ENCODE assay signal across 15 cellular contexts in the genomic region with DNA sequence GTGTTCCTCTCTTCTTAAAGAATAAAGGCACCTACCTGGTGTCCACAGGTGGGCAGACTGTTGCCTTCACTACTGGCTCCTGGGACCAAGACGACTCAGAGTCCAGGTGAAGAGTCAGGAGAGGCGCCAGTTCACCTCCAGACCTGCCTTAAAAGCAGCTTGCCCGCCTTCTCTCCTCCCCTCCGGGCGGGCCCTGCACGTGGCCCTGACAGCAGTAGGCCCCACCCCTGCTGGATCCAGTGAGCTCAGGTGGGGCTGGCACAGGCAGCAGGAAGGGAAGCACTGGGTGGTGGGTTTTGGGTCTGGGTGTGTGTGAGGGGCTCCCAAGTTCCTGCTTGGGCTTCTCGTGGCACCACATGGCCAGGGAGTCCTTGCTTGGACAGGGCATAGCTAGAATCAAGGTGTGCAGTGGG. TPM values are rescaled to one million over a fixed set of nuclear protein-coding genes. Genes with fewer than 3 reads are reported as not detected.
DNase-seq lines count a peak whose midpoint lies in the region; ATAC-seq and TF ChIP-seq lines count a peak whose summit lies in the region.
"Had no signal": no experiment of that assay in that cellular context is flagged by ENCODE, and none has a peak within 500 bp of the region (broad histone marks: within the 10 kb centered on the region; RNA-seq: fewer than 3 reads in every experiment).

A gene with protein sequence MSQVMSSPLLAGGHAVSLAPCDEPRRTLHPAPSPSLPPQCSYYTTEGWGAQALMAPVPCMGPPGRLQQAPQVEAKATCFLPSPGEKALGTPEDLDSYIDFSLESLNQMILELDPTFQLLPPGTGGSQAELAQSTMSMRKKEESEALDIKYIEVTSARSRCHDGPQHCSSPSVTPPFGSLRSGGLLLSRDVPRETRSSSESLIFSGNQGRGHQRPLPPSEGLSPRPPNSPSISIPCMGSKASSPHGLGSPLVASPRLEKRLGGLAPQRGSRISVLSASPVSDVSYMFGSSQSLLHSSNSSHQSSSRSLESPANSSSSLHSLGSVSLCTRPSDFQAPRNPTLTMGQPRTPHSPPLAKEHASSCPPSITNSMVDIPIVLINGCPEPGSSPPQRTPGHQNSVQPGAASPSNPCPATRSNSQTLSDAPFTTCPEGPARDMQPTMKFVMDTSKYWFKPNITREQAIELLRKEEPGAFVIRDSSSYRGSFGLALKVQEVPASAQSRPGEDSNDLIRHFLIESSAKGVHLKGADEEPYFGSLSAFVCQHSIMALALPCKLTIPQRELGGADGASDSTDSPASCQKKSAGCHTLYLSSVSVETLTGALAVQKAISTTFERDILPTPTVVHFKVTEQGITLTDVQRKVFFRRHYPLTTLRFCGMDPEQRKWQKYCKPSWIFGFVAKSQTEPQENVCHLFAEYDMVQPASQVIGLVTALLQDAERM (minus strand): TSS at position 125 of the 413 bp plus-strand sequence. CDS start 5,198 bp downstream, outside the sequence.

- TF ChIP-seq POLR2A in vagina (IDR thresholded peaks at IDR 0.05) (peak in 1 of 2 donors; percentile 44), esophagus muscularis mucosa (IDR thresholded peaks at IDR 0.05; ENCODE audit: low read depth) (no peak)

- peak within 1 kb of the TSS; percentile 68 for H3K4me2 ChIP-seq in mammary epithelial cell (ENCODE audit: insufficient read depth, low read depth, low read length)

- dilution Hi-C loops in mammary epithelial cell (cut with HindIII; ENCODE audit: low sequenced_read_pairs) = no loop called here

- no peaks in the 10 kb centered on the region for H3K9me3 Mint-ChIP-seq in activated naive CD8-positive, alpha-beta T cell treated with anti-CD3 and anti-CD28 coated beads, Interleukin-2, amount 10 ng/mL, durations not matched to agents 7 days and 5 days
- no peaks in the 10 kb centered on the region for H3K9me3 Mint-ChIP-seq in activated naive CD8-positive, alpha-beta T cell treated with anti-CD3 and anti-CD28 coated beads for 36 hours
- H3K9me3 Mint-ChIP-seq: natural killer cell treated with Interleukin-12 subunit alpha and Interleukin-12 subunit beta and Interleukin-15 and Interleukin-18, amount 100 ng/mL, for 72 hours had no signal

- 3% methylated on average over 6 of the region's 7 CpGs for WGBS in mammary epithelial cell (ENCODE audit: low coverage, missing lambda C conversion rate)
- WGBS in esophagus muscularis mucosa = 92% methylated on average over 6 of the region's 7 CpGs

- no peaks in the 10 kb centered on the region for H3K27me3 ChIP-seq in mammary epithelial cell (ENCODE audit: insufficient read depth, low read length)
- peaks cover 0 to 3% of the 10 kb centered on the region in 2 donors for H3K27me3 ChIP-seq in mucosa of rectum (ENCODE audit: control insufficient read depth in 2 of 2, insufficient read depth in 2 of 2, low read length in 2 of 2)
- H3K27me3 ChIP-seq in vagina = no peaks in the 10 kb centered on the region
- no peaks in the 10 kb centered on the region for H3K27me3 ChIP-seq in esophagus muscularis mucosa
- H3K27me3 ChIP-seq: tibial nerve had no signal

- peak within 1 kb of the TSS; percentile 16 for H3K27ac Mint-ChIP-seq in activated naive CD8-positive, alpha-beta T cell treated with anti-CD3 and anti-CD28 coated beads, Interleukin-2, amount 10 ng/mL, durations not matched to agents 7 days and 5 days
- no peak within 1 kb of the TSS for H3K27ac Mint-ChIP-seq in activated naive CD8-positive, alpha-beta T cell treated with anti-CD3 and anti-CD28 coated beads for 36 hours
- H3K27ac Mint-ChIP-seq: natural killer cell treated with Interleukin-12 subunit alpha and Interleukin-12 subunit beta and Interleukin-15 and Interleukin-18, amount 100 ng/mL, for 72 hours had no signal

- DNase-seq in activated naive CD8-positive, alpha-beta T cell treated with anti-CD3 and anti-CD28 coated beads, Interleukin-2, amount 10 ng/mL, durations not matched to agents 7 days and 5 days = no peak
- no peak for DNase-seq in activated naive CD8-positive, alpha-beta T cell treated with anti-CD3 and anti-CD28 coated beads for 36 hours
- DNase-seq in mammary epithelial cell = peak; percentile 94
- no peak for DNase-seq in vagina (ENCODE audit: extremely low spot score in 2 of 2)
- DNase-seq in esophagus muscularis mucosa (ENCODE audit: extremely low spot score) = no peak
- no peak for DNase-seq in stimulated activated naive CD4-positive, alpha-beta T cell (lab: John Stamatoyannopoulos, UW)
- DNase-seq: cortex of kidney, DMS79, T-helper 9 cell had no signal

- H3K36me3 ChIP-seq in mammary epithelial cell (ENCODE audit: insufficient read depth, low read length) = peaks cover 14% of the 10 kb centered on the region
- no peaks in the 10 kb centered on the region for H3K36me3 ChIP-seq in mucosa of rectum (ENCODE audit: control insufficient read depth in 2 of 2, insufficient read depth in 2 of 2, low read length in 2 of 2)
- no peaks in the 10 kb centered on the region for H3K36me3 ChIP-seq in vagina
- no peaks in the 10 kb centered on the region for H3K36me3 ChIP-seq in esophagus muscularis mucosa
- H3K36me3 ChIP-seq: tibial nerve had no signal

- peaks cover 59% of the 10 kb centered on the region for H3K79me2 ChIP-seq in mammary epithelial cell (ENCODE audit: insufficient read depth, low read length)

- in situ Hi-C loops in mammary epithelial cell (cut with MboI; ENCODE audit: low sequenced_read_pairs in 2 of 2) = no loop called here

- H3K27me3 Mint-ChIP-seq in activated naive CD8-positive, alpha-beta T cell treated with anti-CD3 and anti-CD28 coated beads, Interleukin-2, amount 10 ng/mL, durations not matched to agents 7 days and 5 days = peaks cover 4% of the 10 kb centered on the region
- H3K27me3 Mint-ChIP-seq in activated naive CD8-positive, alpha-beta T cell treated with anti-CD3 and anti-CD28 coated beads for 36 hours = peaks cover 18% of the 10 kb centered on the region

- H3K4me1 ChIP-seq in mammary epithelial cell (ENCODE audit: insufficient read depth, low read length) (peaks cover 18% of the 10 kb centered on the region), mucosa of rectum (ENCODE audit: control insufficient read depth in 2 of 2, insufficient read depth in 2 of 2, low read length in 2 of 2) (peaks cover 17 to 39% of the 10 kb centered on the region in 2 donors), vagina (peaks cover 8% of the 10 kb centered on the region), esophagus muscularis mucosa (peaks cover 15 to 38% (median 37%) of the 10 kb centered on the region in 4 donors)

- BruUV-seq in mammary epithelial cell (replicated peaks; lab: Mats Ljungman, UMichigan) = no TSS peak

- H3K9me3 ChIP-seq in mammary epithelial cell (replicated peaks; ENCODE audit: insufficient read depth, low read length) (no peaks in the 10 kb centered on the region), mucosa of rectum (ENCODE audit: control insufficient read depth in 2 of 2, low read length in 2 of 2) (no peaks in the 10 kb centered on the region), vagina (no peaks in the 10 kb centered on the region), esophagus muscularis mucosa (peaks cover 0 to 5% (median 0%) of the 10 kb centered on the region in 4 donors)

- no peak within 1 kb of the TSS for H3K4me3 Mint-ChIP-seq in activated naive CD8-positive, alpha-beta T cell treated with anti-CD3 and anti-CD28 coated beads, Interleukin-2, amount 10 ng/mL, durations not matched to agents 7 days and 5 days
- no peak within 1 kb of the TSS for H3K4me3 Mint-ChIP-seq in activated naive CD8-positive, alpha-beta T cell treated with anti-CD3 and anti-CD28 coated beads for 36 hours
- H3K4me3 Mint-ChIP-seq: natural killer cell treated with Interleukin-12 subunit alpha and Interleukin-12 subunit beta and Interleukin-15 and Interleukin-18, amount 100 ng/mL, for 72 hours had no signal

- H3K27ac ChIP-seq in mammary epithelial cell (ENCODE audit: insufficient read depth, low read depth, low read length) (peak within 1 kb of the TSS; percentile 96), mucosa of rectum (ENCODE audit: low read depth in 2 of 2, low read length in 2 of 2) (peak within 1 kb of the TSS; percentile 85 to 90), vagina (peak within 1 kb of the TSS; percentile 87), esophagus muscularis mucosa (replicated peaks in 1 of 4) (peak within 1 kb of the TSS in 1 of 4 donors; percentile 82)

- peak within 1 kb of the TSS; percentile 69 to 98 (median 77) for H3K4me3 ChIP-seq in mammary epithelial cell (replicated peaks in 1 of 3; ENCODE audit: insufficient read depth in 1 of 3, low read depth in 2 of 3, low read length in 3 of 3)
- peak within 1 kb of the TSS; percentile 32 to 42 for H3K4me3 ChIP-seq in mucosa of rectum (ENCODE audit: low read length in 2 of 2)
- peak within 1 kb of the TSS in 1 of 2 donors; percentile 48 for H3K4me3 ChIP-seq in vagina
- H3K4me3 ChIP-seq in esophagus muscularis mucosa = no peak within 1 kb of the TSS
- H3K4me3 ChIP-seq: tibial nerve had no signal

- H3K4me1 Mint-ChIP-seq in activated naive CD8-positive, alpha-beta T cell treated with anti-CD3 and anti-CD28 coated beads, Interleukin-2, amount 10 ng/mL, durations not matched to agents 7 days and 5 days = peaks cover 5% of the 10 kb centered on the region
- no peaks in the 10 kb centered on the region for H3K4me1 Mint-ChIP-seq in activated naive CD8-positive, alpha-beta T cell treated with anti-CD3 and anti-CD28 coated beads for 36 hours

- TF ChIP-seq EP300 in esophagus muscularis mucosa (IDR thresholded peaks at IDR 0.05) = no peak

- no peaks in the 10 kb centered on the region for H3K36me3 Mint-ChIP-seq in activated naive CD8-positive, alpha-beta T cell treated with anti-CD3 and anti-CD28 coated beads, Interleukin-2, amount 10 ng/mL, durations not matched to agents 7 days and 5 days
- no peaks in the 10 kb centered on the region for H3K36me3 Mint-ChIP-seq in activated naive CD8-positive, alpha-beta T cell treated with anti-CD3 and anti-CD28 coated beads for 36 hours
- H3K36me3 Mint-ChIP-seq: natural killer cell treated with Interleukin-12 subunit alpha and Interleukin-12 subunit beta and Interleukin-15 and Interleukin-18, amount 100 ng/mL, for 72 hours had no signal

- peak within 1 kb of the TSS; percentile 97 for H3K9ac ChIP-seq in mammary epithelial cell (ENCODE audit: insufficient read depth, low read length)
- H3K9ac ChIP-seq in mucosa of rectum (ENCODE audit: low read depth in 1 of 2, low read length in 2 of 2) = peak within 1 kb of the TSS; percentile 32 to 76

- intact Hi-C loops in mammary epithelial cell (cut with micrococcal nuclease) (loop anchor here (1.0 to 2.0 kb wide), 5 partner anchors 9 to 59 kb away; no protein-coding TSS in a partner anchor), vagina (cut with DNase I) (no loop called here), esophagus muscularis mucosa (cut with DNase I) (no loop called here)

- CTCF ChIA-PET in mammary epithelial cell (lab: Charles Lee; ENCODE audit: low non-redundant PET) = interaction anchor here (0.7 to 0.9 kb wide), 3 partner anchors 9 to 58 kb away, joined by 5 to 7 read pairs (median 6); no protein-coding TSS in a partner anchor

- TF ChIP-seq CTCF in mammary epithelial cell (conservative IDR thresholded peaks at IDR 0.05 in 1 of 2, IDR thresholded peaks at IDR 0.05 in 1 of 2; ENCODE audit: extremely low read depth in 1 of 2, insufficient read depth in 1 of 2, low read depth in 1 of 2, low read length in 2 of 2) (peak in 1 of 2 donors; percentile 26), vagina (IDR thresholded peaks at IDR 0.05) (no peak), esophagus muscularis mucosa (IDR thresholded peaks at IDR 0.05) (no peak)

- POLR2A ChIA-PET in activated naive CD8-positive, alpha-beta T cell treated with anti-CD3 and anti-CD28 coated beads, Interleukin-2, amount 10 ng/mL, durations not matched to agents 7 days and 5 days (lab: Charles Lee) = no interaction called here

- H2AFZ ChIP-seq in mammary epithelial cell (ENCODE audit: low read depth, low read length) = no peak within 1 kb of the TSS

- H4K20me1 ChIP-seq in mammary epithelial cell (ENCODE audit: insufficient read depth, low read length) = no peaks in the 10 kb centered on the region

- no peak for ATAC-seq in activated naive CD8-positive, alpha-beta T cell treated with anti-CD3 and anti-CD28 coated beads, Interleukin-2, amount 10 ng/mL, durations not matched to agents 7 days and 5 days (ENCODE audit: low read depth)
- ATAC-seq in HG02870 (IDR thresholded peaks at IDR 0.05; ENCODE audit: unreplicated experiment) = no peak
- ATAC-seq: natural killer cell treated with Interleukin-12 subunit alpha and Interleukin-12 subunit beta and Interleukin-15 and Interleukin-18, amount 100 ng/mL, for 72 hours had no signal

RNA-seq across cellular contexts. Expression of the gene that starts here (rescaled TPM):
- total RNA-seq in activated naive CD8-positive, alpha-beta T cell treated with anti-CD3 and anti-CD28 coated beads, Interleukin-2, amount 10 ng/mL, durations not matched to agents 7 days and 5 days = 1 to 10 TPM; 9.0 to 9.7 TPM
- total RNA-seq in activated naive CD8-positive, alpha-beta T cell treated with anti-CD3 and anti-CD28 coated beads for 36 hours = 1 to 10 TPM; 7.3 to 7.6 TPM
- total RNA-seq in mammary epithelial cell (100 to 1,000 TPM; 170 to 608 TPM), vagina (296 TPM), esophagus muscularis mucosa (not detected)
- 120 TPM for polyA plus RNA-seq in mammary epithelial cell
- 1,186 TPM for polyA minus RNA-seq in mammary epithelial cell
- total RNA-seq: M059J, skeletal muscle tissue had no signal

Comparison
In these comparisons a context has a peak if more than half of its experiments do, and no peak if none do; other contexts are left out.
1. RNA of the gene that starts here (total RNA-seq): 170 to 608 TPM in mammary epithelial cell and 296 TPM in vagina (single experiment); 9.0 to 9.7 TPM in activated naive CD8-positive, alpha-beta T cell treated with anti-CD3 and anti-CD28 coated beads, Interleukin-2, amount 10 ng/mL, durations not matched to agents 7 days and 5 days, 7.3 to 7.6 TPM in activated naive CD8-positive, alpha-beta T cell treated with anti-CD3 and anti-CD28 coated beads for 36 hours and not detected in esophagus muscularis mucosa; every median in the first group is over 10 times any median in the second.
2. H3K4me3 ChIP-seq: peak in mammary epithelial cell (3 of 3) and mucosa of rectum (2 of 2); none in esophagus muscularis mucosa (0 of 4).